In the genomic region with DNA sequence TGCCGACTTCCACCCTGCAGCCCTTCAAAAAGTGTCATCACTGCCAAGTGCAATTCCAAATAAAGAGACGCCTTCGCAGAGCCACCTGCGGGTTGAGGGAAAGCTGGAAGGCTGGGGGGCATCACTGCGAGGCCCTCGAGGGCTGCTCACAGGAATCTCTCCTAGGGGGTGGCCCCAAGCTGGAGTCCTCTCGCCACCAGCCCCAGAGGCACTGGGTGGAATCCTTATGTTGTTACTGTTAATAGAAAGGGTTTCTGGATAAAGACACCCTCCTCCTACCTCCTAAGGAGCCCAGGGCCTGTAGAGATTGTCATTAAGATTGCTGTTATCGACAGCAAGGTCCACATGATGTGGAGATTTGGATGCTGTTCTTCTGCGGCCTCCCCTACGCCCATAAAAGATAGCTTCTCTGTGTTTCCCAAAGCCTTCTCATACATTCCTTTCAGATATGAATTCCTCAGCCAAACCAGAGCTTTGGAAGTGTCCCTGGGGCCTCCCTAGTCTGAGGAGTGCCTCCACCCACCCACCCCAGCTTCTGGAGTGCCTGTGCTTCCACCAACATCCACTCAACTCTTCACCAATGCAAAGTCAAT, we compare ENCODE assay signal across 1 cellular context.
TF ChIP-seq lines count a peak whose summit lies in the region.

No MANE protein-coding gene starts in this region.

TF ChIP-seq in GM23338, 12 proteins besides CTCF, POLR2A, EP300 and RAD21:
- TF ChIP-seq, protein P1, sequence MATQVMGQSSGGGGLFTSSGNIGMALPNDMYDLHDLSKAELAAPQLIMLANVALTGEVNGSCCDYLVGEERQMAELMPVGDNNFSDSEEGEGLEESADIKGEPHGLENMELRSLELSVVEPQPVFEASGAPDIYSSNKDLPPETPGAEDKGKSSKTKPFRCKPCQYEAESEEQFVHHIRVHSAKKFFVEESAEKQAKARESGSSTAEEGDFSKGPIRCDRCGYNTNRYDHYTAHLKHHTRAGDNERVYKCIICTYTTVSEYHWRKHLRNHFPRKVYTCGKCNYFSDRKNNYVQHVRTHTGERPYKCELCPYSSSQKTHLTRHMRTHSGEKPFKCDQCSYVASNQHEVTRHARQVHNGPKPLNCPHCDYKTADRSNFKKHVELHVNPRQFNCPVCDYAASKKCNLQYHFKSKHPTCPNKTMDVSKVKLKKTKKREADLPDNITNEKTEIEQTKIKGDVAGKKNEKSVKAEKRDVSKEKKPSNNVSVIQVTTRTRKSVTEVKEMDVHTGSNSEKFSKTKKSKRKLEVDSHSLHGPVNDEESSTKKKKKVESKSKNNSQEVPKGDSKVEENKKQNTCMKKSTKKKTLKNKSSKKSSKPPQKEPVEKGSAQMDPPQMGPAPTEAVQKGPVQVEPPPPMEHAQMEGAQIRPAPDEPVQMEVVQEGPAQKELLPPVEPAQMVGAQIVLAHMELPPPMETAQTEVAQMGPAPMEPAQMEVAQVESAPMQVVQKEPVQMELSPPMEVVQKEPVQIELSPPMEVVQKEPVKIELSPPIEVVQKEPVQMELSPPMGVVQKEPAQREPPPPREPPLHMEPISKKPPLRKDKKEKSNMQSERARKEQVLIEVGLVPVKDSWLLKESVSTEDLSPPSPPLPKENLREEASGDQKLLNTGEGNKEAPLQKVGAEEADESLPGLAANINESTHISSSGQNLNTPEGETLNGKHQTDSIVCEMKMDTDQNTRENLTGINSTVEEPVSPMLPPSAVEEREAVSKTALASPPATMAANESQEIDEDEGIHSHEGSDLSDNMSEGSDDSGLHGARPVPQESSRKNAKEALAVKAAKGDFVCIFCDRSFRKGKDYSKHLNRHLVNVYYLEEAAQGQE (IDR thresholded peaks at IDR 0.05; ENCODE audit: unreplicated experiment): no peak
- TF ChIP-seq EZH2phosphoT487 (IDR thresholded peaks at IDR 0.05; ENCODE audit: unreplicated experiment) (no peak), ZNF331 (CRISPR knock-in tag; IDR thresholded peaks at IDR 0.05; ENCODE audit: low read depth) (no peak), NANOG (IDR thresholded peaks at IDR 0.05; ENCODE audit: borderline replicate concordance) (no peak), STAT1 (IDR thresholded peaks at IDR 0.05; ENCODE audit: unreplicated experiment) (no peak), POLR2AphosphoS5 (IDR thresholded peaks at IDR 0.05; ENCODE audit: low read depth) (no peak), ZNF114 (CRISPR knock-in tag; IDR thresholded peaks at IDR 0.05) (no peak), CREB1 (CRISPR knock-in tag; IDR thresholded peaks at IDR 0.05; ENCODE audit: low read depth) (no peak), JUNB (IDR thresholded peaks at IDR 0.05; ENCODE audit: unreplicated experiment) (no peak), EZH2 (IDR thresholded peaks at IDR 0.05; ENCODE audit: low read depth, unreplicated experiment) (no peak)
- TF ChIP-seq, protein P2, sequence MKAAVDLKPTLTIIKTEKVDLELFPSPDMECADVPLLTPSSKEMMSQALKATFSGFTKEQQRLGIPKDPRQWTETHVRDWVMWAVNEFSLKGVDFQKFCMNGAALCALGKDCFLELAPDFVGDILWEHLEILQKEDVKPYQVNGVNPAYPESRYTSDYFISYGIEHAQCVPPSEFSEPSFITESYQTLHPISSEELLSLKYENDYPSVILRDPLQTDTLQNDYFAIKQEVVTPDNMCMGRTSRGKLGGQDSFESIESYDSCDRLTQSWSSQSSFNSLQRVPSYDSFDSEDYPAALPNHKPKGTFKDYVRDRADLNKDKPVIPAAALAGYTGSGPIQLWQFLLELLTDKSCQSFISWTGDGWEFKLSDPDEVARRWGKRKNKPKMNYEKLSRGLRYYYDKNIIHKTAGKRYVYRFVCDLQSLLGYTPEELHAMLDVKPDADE (IDR thresholded peaks at IDR 0.05): no peak
- TF ChIP-seq, protein P3, sequence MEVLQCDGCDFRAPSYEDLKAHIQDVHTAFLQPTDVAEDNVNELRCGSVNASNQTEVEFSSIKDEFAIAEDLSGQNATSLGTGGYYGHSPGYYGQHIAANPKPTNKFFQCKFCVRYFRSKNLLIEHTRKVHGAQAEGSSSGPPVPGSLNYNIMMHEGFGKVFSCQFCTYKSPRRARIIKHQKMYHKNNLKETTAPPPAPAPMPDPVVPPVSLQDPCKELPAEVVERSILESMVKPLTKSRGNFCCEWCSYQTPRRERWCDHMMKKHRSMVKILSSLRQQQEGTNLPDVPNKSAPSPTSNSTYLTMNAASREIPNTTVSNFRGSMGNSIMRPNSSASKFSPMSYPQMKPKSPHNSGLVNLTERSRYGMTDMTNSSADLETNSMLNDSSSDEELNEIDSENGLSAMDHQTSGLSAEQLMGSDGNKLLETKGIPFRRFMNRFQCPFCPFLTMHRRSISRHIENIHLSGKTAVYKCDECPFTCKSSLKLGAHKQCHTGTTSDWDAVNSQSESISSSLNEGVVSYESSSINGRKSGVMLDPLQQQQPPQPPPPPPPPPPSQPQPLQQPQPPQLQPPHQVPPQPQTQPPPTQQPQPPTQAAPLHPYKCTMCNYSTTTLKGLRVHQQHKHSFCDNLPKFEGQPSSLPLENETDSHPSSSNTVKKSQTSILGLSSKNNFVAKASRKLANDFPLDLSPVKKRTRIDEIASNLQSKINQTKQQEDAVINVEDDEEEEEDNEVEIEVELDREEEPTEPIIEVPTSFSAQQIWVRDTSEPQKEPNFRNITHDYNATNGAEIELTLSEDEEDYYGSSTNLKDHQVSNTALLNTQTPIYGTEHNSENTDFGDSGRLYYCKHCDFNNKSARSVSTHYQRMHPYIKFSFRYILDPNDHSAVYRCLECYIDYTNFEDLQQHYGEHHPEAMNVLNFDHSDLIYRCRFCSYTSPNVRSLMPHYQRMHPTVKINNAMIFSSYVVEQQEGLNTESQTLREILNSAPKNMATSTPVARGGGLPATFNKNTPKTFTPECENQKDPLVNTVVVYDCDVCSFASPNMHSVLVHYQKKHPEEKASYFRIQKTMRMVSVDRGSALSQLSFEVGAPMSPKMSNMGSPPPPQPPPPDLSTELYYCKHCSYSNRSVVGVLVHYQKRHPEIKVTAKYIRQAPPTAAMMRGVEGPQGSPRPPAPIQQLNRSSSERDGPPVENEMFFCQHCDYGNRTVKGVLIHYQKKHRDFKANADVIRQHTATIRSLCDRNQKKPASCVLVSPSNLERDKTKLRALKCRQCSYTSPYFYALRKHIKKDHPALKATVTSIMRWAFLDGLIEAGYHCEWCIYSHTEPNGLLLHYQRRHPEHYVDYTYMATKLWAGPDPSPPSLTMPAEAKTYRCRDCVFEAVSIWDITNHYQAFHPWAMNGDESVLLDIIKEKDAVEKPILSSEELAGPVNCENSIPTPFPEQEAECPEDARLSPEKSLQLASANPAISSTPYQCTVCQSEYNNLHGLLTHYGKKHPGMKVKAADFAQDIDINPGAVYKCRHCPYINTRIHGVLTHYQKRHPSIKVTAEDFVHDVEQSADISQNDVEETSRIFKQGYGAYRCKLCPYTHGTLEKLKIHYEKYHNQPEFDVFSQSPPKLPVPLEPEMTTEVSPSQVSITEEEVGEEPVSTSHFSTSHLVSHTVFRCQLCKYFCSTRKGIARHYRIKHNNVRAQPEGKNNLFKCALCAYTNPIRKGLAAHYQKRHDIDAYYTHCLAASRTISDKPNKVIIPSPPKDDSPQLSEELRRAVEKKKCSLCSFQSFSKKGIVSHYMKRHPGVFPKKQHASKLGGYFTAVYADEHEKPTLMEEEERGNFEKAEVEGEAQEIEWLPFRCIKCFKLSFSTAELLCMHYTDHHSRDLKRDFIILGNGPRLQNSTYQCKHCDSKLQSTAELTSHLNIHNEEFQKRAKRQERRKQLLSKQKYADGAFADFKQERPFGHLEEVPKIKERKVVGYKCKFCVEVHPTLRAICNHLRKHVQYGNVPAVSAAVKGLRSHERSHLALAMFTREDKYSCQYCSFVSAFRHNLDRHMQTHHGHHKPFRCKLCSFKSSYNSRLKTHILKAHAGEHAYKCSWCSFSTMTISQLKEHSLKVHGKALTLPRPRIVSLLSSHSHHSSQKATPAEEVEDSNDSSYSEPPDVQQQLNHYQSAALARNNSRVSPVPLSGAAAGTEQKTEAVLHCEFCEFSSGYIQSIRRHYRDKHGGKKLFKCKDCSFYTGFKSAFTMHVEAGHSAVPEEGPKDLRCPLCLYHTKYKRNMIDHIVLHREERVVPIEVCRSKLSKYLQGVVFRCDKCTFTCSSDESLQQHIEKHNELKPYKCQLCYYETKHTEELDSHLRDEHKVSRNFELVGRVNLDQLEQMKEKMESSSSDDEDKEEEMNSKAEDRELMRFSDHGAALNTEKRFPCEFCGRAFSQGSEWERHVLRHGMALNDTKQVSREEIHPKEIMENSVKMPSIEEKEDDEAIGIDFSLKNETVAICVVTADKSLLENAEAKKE (CRISPR knock-in tag; IDR thresholded peaks at IDR 0.05): no peak
